27 cellular contexts compared by ENCODE assay signal in the genomic region with DNA sequence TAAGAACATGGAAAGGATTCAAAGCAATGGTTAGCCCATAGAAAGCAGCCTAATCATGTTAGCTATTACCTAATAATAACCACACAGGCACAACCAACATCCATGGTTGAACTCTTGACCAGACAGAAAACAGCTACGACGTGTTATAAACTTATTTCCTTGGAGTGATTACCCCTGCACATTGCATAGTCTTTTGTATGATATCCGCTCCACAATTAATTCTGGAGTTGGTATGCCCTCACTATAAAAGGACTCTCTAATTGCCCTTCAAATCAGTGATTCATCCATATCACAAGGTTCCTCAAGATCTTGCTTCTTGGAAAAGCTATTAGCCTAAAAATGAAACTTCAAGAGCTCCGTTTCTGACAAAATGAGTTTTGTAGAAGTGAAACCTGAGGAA.
"Had no signal": no experiment of that assay in that cellular context is flagged by ENCODE, and none has a peak within 500 bp of the region (broad histone marks: within the 10 kb centered on the region; RNA-seq: fewer than 3 reads in every experiment).

No MANE protein-coding gene starts in this region.

- H3K9me3 ChIP-seq: psoas muscle, spleen, suprapubic skin, tibial artery had no signal

- DNase-seq: activated CD4-positive, alpha-beta T cell treated with anti-CD3 and anti-CD28 coated beads for 48 hours; activated CD4-positive, alpha-beta T cell treated with anti-CD3 and anti-CD28 coated beads, Interleukin-2, amount 50 U/mL, for 48 hours; activated CD8-positive, alpha-beta memory T cell treated with anti-CD3 and anti-CD28 coated beads for 24 hours; activated effector memory CD4-positive, alpha-beta T cell treated with Interleukin-2 at 50 U/mL for 16 hours; activated naive CD4-positive, alpha-beta T cell treated with Interleukin-2 at 50 U/mL for 16 hours; aorta; central memory CD4-positive, alpha-beta T cell; endodermal cell; foreskin fibroblast; head of caudate nucleus; hippocampal formation; left cardiac atrium; naive thymus-derived CD8-positive, alpha-beta T cell; nucleus accumbens; psoas muscle; right cardiac atrium; spleen; stimulated activated naive CD4-positive, alpha-beta T cell; T-helper 9 cell; tibial artery; WERI-Rb-1 had no signal

- H3K4me3 ChIP-seq: psoas muscle, spleen, suprapubic skin, tibial artery had no signal

- H3K4me1 ChIP-seq: parathyroid adenoma, psoas muscle, spleen, suprapubic skin, tibial artery had no signal

- H3K27me3 ChIP-seq: suprapubic skin, tibial artery had no signal

- FAIRE-seq: keratinocyte, urothelium cell line had no signal

- H3K27ac ChIP-seq: parathyroid adenoma, psoas muscle, spleen, suprapubic skin, tibial artery, WERI-Rb-1 had no signal

- H3K36me3 ChIP-seq: spleen, suprapubic skin, tibial artery, WERI-Rb-1 had no signal

- ATAC-seq: activated CD4-positive, CD25-positive, alpha-beta regulatory T cell treated with anti-CD3 and anti-CD28 coated beads, Interleukin-2, amount 50 U/mL, for 24 hours; esophagus mucosa; left cardiac atrium; naive thymus-derived CD8-positive, alpha-beta T cell; psoas muscle; right cardiac atrium had no signal
